In genomic region chrX:63754141-63754859, GRCh38 we compare ENCODE assay signal across 8 cellular contexts. TPM values are rescaled to one million over a fixed set of nuclear protein-coding genes. Genes with fewer than 3 reads are reported as not detected.
DNase-seq lines count a peak whose midpoint lies in the region; ATAC-seq and TF ChIP-seq lines count a peak whose summit lies in the region.

No MANE protein-coding gene starts in this region.

- H3K27ac ChIP-seq in CD8-positive, alpha-beta T cell (ENCODE audit: low read depth, low read length): peak overlapping the region; percentile 89
- H3K27ac ChIP-seq in Karpas-422 (ENCODE audit: low read length) (peak overlapping the region; percentile 37; the same call in 1 of the 2 replicates), neuronal stem cell (replicated peaks; ENCODE audit: low read length) (peak overlapping the region; percentile 98)

- H3K9me3 Mint-ChIP-seq in CD8-positive, alpha-beta T cell: no peaks in the 10 kb centered on the region

- no peaks in the 10 kb centered on the region for H3K9me3 ChIP-seq in CD8-positive, alpha-beta T cell (ENCODE audit: low read length)
- H3K9me3 ChIP-seq in Karpas-422 (ENCODE audit: low read length): no peaks in the 10 kb centered on the region
- no peaks in the 10 kb centered on the region for H3K9me3 ChIP-seq in neuronal stem cell (replicated peaks in 1 of 2; ENCODE audit: control insufficient read depth in 2 of 2, insufficient read depth in 1 of 2, low read depth in 1 of 2, low read length in 2 of 2)

- peak overlapping the region; percentile 77 for H3K18ac ChIP-seq in neuronal stem cell (ENCODE audit: low read length)

- no peaks in the 10 kb centered on the region for H3K27me3 Mint-ChIP-seq in CD8-positive, alpha-beta T cell (ENCODE audit: low read depth)

- peak in 6 of 7 experiments; percentile 1 to 37 (median 18) for DNase-seq in CD8-positive, alpha-beta T cell
- peak; percentile 69 for DNase-seq in Karpas-422
- DNase-seq in activated CD4-positive, alpha-beta T cell treated with anti-CD3 and anti-CD28 coated beads, Interleukin-2, amount 50 U/mL, for 1 hour: peak; percentile 11
- no peak for DNase-seq in neuronal stem cell (ENCODE audit: low spot score)
- no peak for DNase-seq in DMS79 (lab: John Stamatoyannopoulos, UW)

- H3K4me2 ChIP-seq in Karpas-422 (ENCODE audit: low read depth, low read length, poor library complexity, severe bottlenecking) (peak overlapping the region; percentile 70), neuronal stem cell (ENCODE audit: insufficient read depth, low read length, poor library complexity, severe bottlenecking) (peak overlapping the region; percentile 39)

- peaks cover 39% of the 10 kb centered on the region for H3K4me1 Mint-ChIP-seq in CD8-positive, alpha-beta T cell (ENCODE audit: low read depth)

- H2BK5ac ChIP-seq in neuronal stem cell (ENCODE audit: low read length): no peak overlapping the region

- ATAC-seq in CD8-positive, alpha-beta T cell: peak; percentile 47
- ATAC-seq in GM21447 (IDR thresholded peaks at IDR 0.05; ENCODE audit: unreplicated experiment) (peak; percentile 44), esophagus mucosa (peak; percentile 44), GM18873 (IDR thresholded peaks at IDR 0.05; ENCODE audit: low FRiP score, unreplicated experiment) (no peak)

- H2AFZ ChIP-seq in Karpas-422 (ENCODE audit: low read length): 0 out of 2 replicates have a peak overlapping the region, but pooled peaks have one; percentile 46
- H2AFZ ChIP-seq in neuronal stem cell (ENCODE audit: low read length): peak overlapping the region; percentile 78

- CTCF ChIA-PET in CD8-positive, alpha-beta T cell (lab: Charles Lee): no interaction called here

- no peak for TF ChIP-seq CTCF in CD8-positive, alpha-beta T cell (IDR thresholded peaks at IDR 0.05)

- H3K36me3 ChIP-seq in CD8-positive, alpha-beta T cell (ENCODE audit: insufficient read depth, low read length): no peaks in the 10 kb centered on the region
- H3K36me3 ChIP-seq in Karpas-422 (ENCODE audit: insufficient read depth, low read length): no peaks in the 10 kb centered on the region
- no peaks in the 10 kb centered on the region for H3K36me3 ChIP-seq in neuronal stem cell (replicated peaks in 1 of 2; ENCODE audit: control insufficient read depth in 2 of 2, insufficient read depth in 2 of 2, low read length in 2 of 2)

- no peaks in the 10 kb centered on the region for H4K20me1 ChIP-seq in Karpas-422 (ENCODE audit: insufficient read depth, low read depth, low read length)

- POLR2A ChIA-PET in CD8-positive, alpha-beta T cell (lab: Charles Lee): interaction anchor here (0.6 to 2.6 kb wide), 6 partner anchors 8 to 641 kb away, joined by 3 to 11 read pairs (median 4); partner anchors contain the start of genes AMER1 and MTMR8

- no peak overlapping the region for H2AK5ac ChIP-seq in neuronal stem cell (ENCODE audit: low read depth, low read length)

- peaks cover 2% of the 10 kb centered on the region for H3K79me1 ChIP-seq in neuronal stem cell (ENCODE audit: low read depth, low read length)

- WGBS in neuronal stem cell (ENCODE audit: extremely low coverage in 2 of 2, insufficient read length in 2 of 2, insufficient replicate concordance in 1 of 2), 2 donors: no CpG with 5 or more reads among the region's 25 CpGs

- no peak overlapping the region for H4K91ac ChIP-seq in neuronal stem cell (ENCODE audit: low read depth, low read length, poor library complexity)

- H3K36me3 Mint-ChIP-seq in CD8-positive, alpha-beta T cell: peaks cover 9% of the 10 kb centered on the region

- H3K27ac Mint-ChIP-seq in CD8-positive, alpha-beta T cell: peak overlapping the region; percentile 98

- H2BK15ac ChIP-seq in neuronal stem cell (ENCODE audit: low read length): no peak overlapping the region

- no peak overlapping the region for H2BK12ac ChIP-seq in neuronal stem cell (ENCODE audit: low read length)

- H4K8ac ChIP-seq in neuronal stem cell (ENCODE audit: low read depth, low read length): no peak overlapping the region

- peak overlapping the region; percentile 99 for H3K4me3 Mint-ChIP-seq in CD8-positive, alpha-beta T cell

- H3K79me2 ChIP-seq in Karpas-422 (ENCODE audit: low read length): peaks cover 51% of the 10 kb centered on the region

- no peak overlapping the region for H3K14ac ChIP-seq in neuronal stem cell (ENCODE audit: low read length)

- H3K9me2 ChIP-seq in Karpas-422 (replicated peaks; ENCODE audit: insufficient read depth, low read length): no peaks in the 10 kb centered on the region

- intact Hi-C loops in CD8-positive, alpha-beta T cell (cut with DNase I, micrococcal nuclease): loop anchor here (1.0 to 10.0 kb wide), 7 partner anchors 49 to 1281 kb away; partner anchors contain the start of genes AMER1 (in 2 of the 2), ZC4H2 (in 2 of the 2), MTMR8 (in 1 of the 2) and ZC3H12B (in 1 of the 2)

- no peak overlapping the region for H3K4ac ChIP-seq in neuronal stem cell (ENCODE audit: low read length)

- H3K23ac ChIP-seq in neuronal stem cell (ENCODE audit: low read depth, low read length, poor library complexity): no peak overlapping the region

- no peaks in the 10 kb centered on the region for H3K27me3 ChIP-seq in CD8-positive, alpha-beta T cell (ENCODE audit: insufficient read depth, low read length)
- H3K27me3 ChIP-seq in Karpas-422 (ENCODE audit: low read length) (no peaks in the 10 kb centered on the region), neuronal stem cell (ENCODE audit: control insufficient read depth in 3 of 3, insufficient read depth in 3 of 3, low read depth in 1 of 3, low read length in 3 of 3) (peaks cover 0 to 2% (median 0%) of the 10 kb centered on the region in 3 experiments)

- H3K9ac ChIP-seq in Karpas-422 (ENCODE audit: low read length): peak overlapping the region; percentile 77
- H3K9ac ChIP-seq in neuronal stem cell (ENCODE audit: low read depth, low read length, poor library complexity): peak overlapping the region; percentile 80

- H2BK120ac ChIP-seq in neuronal stem cell (ENCODE audit: low read depth, low read length): no peak overlapping the region

- peak overlapping the region; percentile 94 for H3K4me3 ChIP-seq in CD8-positive, alpha-beta T cell (ENCODE audit: low read depth, low read length)
- H3K4me3 ChIP-seq in Karpas-422 (ENCODE audit: low read length) (peak overlapping the region; percentile 84), neuronal stem cell (ENCODE audit: low read length in 2 of 2) (peak overlapping the region; percentile 85 to 94)

- peaks cover 21% of the 10 kb centered on the region for H3K4me1 ChIP-seq in CD8-positive, alpha-beta T cell (ENCODE audit: insufficient read depth, low read length)
- H3K4me1 ChIP-seq in Karpas-422 (ENCODE audit: low read length): peaks cover 25% of the 10 kb centered on the region
- H3K4me1 ChIP-seq in neuronal stem cell (ENCODE audit: control insufficient read depth in 2 of 2, insufficient read depth in 1 of 2, low read depth in 1 of 2, low read length in 2 of 2): peaks cover 15 to 19% of the 10 kb centered on the region in 2 donors

RNA-seq across cellular contexts. Expression of gene ARHGEF9, which starts 30.7 kb away (rescaled TPM):
- total RNA-seq in CD8-positive, alpha-beta T cell: 10 to 100 TPM; 13.1 to 17.8 TPM
- 18.2 and 25.6 TPM in 2 replicates for total RNA-seq in Karpas-422 (2014; rRNA removed; shearing (Covaris generic); ENCODE audit: low replicate concordance)
- total RNA-seq in esophagus mucosa: 14.6 TPM
- 38.9 TPM for polyA plus RNA-seq in neuronal stem cell (2013, experiment 1 of 2)
- polyA plus RNA-seq in neuronal stem cell (2013, experiment 2 of 2): 36.2 TPM

Comparison
In these comparisons a context has a peak if more than half of its experiments do, and no peak if none do; other contexts are left out.
1. DNase-seq: peak in CD8-positive, alpha-beta T cell (6 of 7), Karpas-422 (single experiment) and activated CD4-positive, alpha-beta T cell treated with anti-CD3 and anti-CD28 coated beads, Interleukin-2, amount 50 U/mL, for 1 hour (single experiment); none in neuronal stem cell (single experiment) and DMS79 (single experiment).
2. H3K27ac ChIP-seq: peak in every context shown above with its lines; median percentile 98 in neuronal stem cell; 89 in CD8-positive, alpha-beta T cell; 37 in Karpas-422.
3. Peak in every context shown above with its lines, with median percentiles within 50 percentile points of each other: H3K4me3 ChIP-seq.